In the genomic region with DNA sequence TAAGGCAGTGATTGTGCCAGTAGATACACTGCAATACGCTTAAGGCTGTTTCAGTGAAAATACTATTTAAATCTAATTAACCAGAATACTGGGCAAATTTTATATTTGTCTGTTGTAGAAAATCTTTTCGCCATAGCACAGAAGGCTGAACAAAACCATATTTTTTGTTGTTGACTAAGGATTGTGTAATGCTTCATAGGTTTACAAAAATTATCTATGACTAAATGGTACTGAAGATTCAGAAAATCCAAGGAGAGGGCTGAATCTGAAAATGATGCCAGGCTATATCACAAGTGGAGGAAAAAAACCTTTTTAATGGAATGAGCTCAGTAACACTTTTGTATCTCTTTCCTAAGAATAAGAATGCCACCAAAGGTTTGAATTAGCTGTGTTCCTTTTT, we compare ENCODE assay signal across 12 cellular contexts. TPM values are rescaled to one million over a fixed set of nuclear protein-coding genes. Genes with fewer than 3 reads are reported as not detected.
DNase-seq lines count a peak whose midpoint lies in the region; ATAC-seq, FAIRE-seq and TF ChIP-seq lines count a peak whose summit lies in the region.
"Had no signal": no experiment of that assay in that cellular context is flagged by ENCODE, and none has a peak within 500 bp of the region (broad histone marks: within the 10 kb centered on the region; RNA-seq: fewer than 3 reads in every experiment).

No MANE protein-coding gene starts in this region.

- peaks cover 31% of the 10 kb centered on the region for H3K36me3 ChIP-seq in SJSA1
- H3K36me3 ChIP-seq in esophagus squamous epithelium: peaks cover 0 to 6% (median 0%) of the 10 kb centered on the region in 3 donors
- H3K36me3 ChIP-seq: ovary had no signal

- CTCF ChIA-PET in activated CD4-positive, alpha-beta T cell treated with anti-CD3 and anti-CD28 coated beads for 36 hours (lab: Charles Lee): interaction anchor here (1.1 kb wide), 1 partner anchor 29 kb away, joined by 4 read pairs; no protein-coding TSS in a partner anchor

- TF ChIP-seq CTCF in esophagus squamous epithelium (IDR thresholded peaks at IDR 0.05) (no peak), D721Med (IDR thresholded peaks at IDR 0.05; ENCODE audit: insufficient read depth, missing control alignments) (no peak)

- H3K4me3 ChIP-seq in SJSA1: no peak overlapping the region; the same call in 1 of the 2 replicates
- H3K4me3 ChIP-seq in esophagus squamous epithelium: peak overlapping the region in 1 of 4 donors; percentile 1
- H3K4me3 ChIP-seq: ovary had no signal

- ATAC-seq in activated CD4-positive, alpha-beta T cell treated with anti-CD3 and anti-CD28 coated beads for 36 hours: no peak
- ATAC-seq in stimulated activated effector memory CD8-positive, alpha-beta T cell treated with anti-CD3 and anti-CD28 coated beads, Interleukin-12 subunit alpha, Interleukin-12 subunit beta, amount 100 ng/mL, for 72 hours: no peak

- no peak for FAIRE-seq in D721Med (lab: Jason Lieb, UNC)
- FAIRE-seq: G401.6 had no signal

- H3K9me3 ChIP-seq in SJSA1 (replicated peaks) (no peaks in the 10 kb centered on the region), esophagus squamous epithelium (no peaks in the 10 kb centered on the region)
- H3K9me3 ChIP-seq: ovary had no signal

- H3K4me1 Mint-ChIP-seq in activated CD4-positive, alpha-beta T cell treated with anti-CD3 and anti-CD28 coated beads for 36 hours: peaks cover 57% of the 10 kb centered on the region
- peaks cover 30% of the 10 kb centered on the region for H3K4me1 Mint-ChIP-seq in stimulated activated effector memory CD8-positive, alpha-beta T cell treated with anti-CD3 and anti-CD28 coated beads, Interleukin-12 subunit alpha, Interleukin-12 subunit beta, amount 100 ng/mL, for 72 hours

- no peak for DNase-seq in activated CD4-positive, alpha-beta T cell treated with anti-CD3 and anti-CD28 coated beads for 36 hours
- DNase-seq in activated CD4-positive, alpha-beta T cell treated with anti-CD3 and anti-CD28 coated beads for 48 hours: no peak
- DNase-seq in SJSA1 (ENCODE audit: low read depth in 1 of 2, low spot score in 2 of 2): no peak
- no peak for DNase-seq in esophagus squamous epithelium (lab: John Stamatoyannopoulos, UW)
- DNase-seq in stimulated activated effector memory CD8-positive, alpha-beta T cell treated with anti-CD3 and anti-CD28 coated beads, Interleukin-12 subunit alpha, Interleukin-12 subunit beta, amount 100 ng/mL, for 72 hours (ENCODE audit: low spot score in 2 of 2): no peak
- DNase-seq in NK-92 (lab: John Stamatoyannopoulos, UW; ENCODE audit: unreplicated experiment): no peak
- DNase-seq in D721Med (ENCODE audit: insufficient read length, low spot score): no peak
- no peak for DNase-seq in NCI-H510A treated with DMSO at 0.1 percent for 48 hours (lab: John Stamatoyannopoulos, UW)
- DNase-seq: NCI-H187 treated with DMSO at 0.1 percent for 48 hours, OCI-M1, ovary had no signal

- no peak overlapping the region for H3K4me3 Mint-ChIP-seq in activated CD4-positive, alpha-beta T cell treated with anti-CD3 and anti-CD28 coated beads for 36 hours
- no peak overlapping the region for H3K4me3 Mint-ChIP-seq in stimulated activated effector memory CD8-positive, alpha-beta T cell treated with anti-CD3 and anti-CD28 coated beads, Interleukin-12 subunit alpha, Interleukin-12 subunit beta, amount 100 ng/mL, for 72 hours

- 43 to 67% methylated on average over 2 of the region's 2 CpGs for WGBS in esophagus squamous epithelium, 2 donors

- intact Hi-C loops in activated CD4-positive, alpha-beta T cell treated with anti-CD3 and anti-CD28 coated beads for 36 hours (cut with DNase I, micrococcal nuclease): loop anchor here (1.0 kb wide), 3 partner anchors 101 to 223 kb away; a partner anchor contains a TSS
- intact Hi-C loops in esophagus squamous epithelium (cut with DNase I): no loop called here

- H3K27me3 ChIP-seq in SJSA1 (replicated peaks) (no peaks in the 10 kb centered on the region), esophagus squamous epithelium (no peaks in the 10 kb centered on the region)
- H3K27me3 ChIP-seq: ovary had no signal

- H3K27ac ChIP-seq in SJSA1: peak overlapping the region; percentile 78
- peak overlapping the region; percentile 61 to 98 (median 90) for H3K27ac ChIP-seq in esophagus squamous epithelium
- H3K27ac ChIP-seq: ovary had no signal

- no peak for TF ChIP-seq POLR2A in esophagus squamous epithelium (IDR thresholded peaks at IDR 0.05)

- peak overlapping the region; percentile 60 for H3K27ac Mint-ChIP-seq in activated CD4-positive, alpha-beta T cell treated with anti-CD3 and anti-CD28 coated beads for 36 hours
- peak overlapping the region; percentile 26 for H3K27ac Mint-ChIP-seq in stimulated activated effector memory CD8-positive, alpha-beta T cell treated with anti-CD3 and anti-CD28 coated beads, Interleukin-12 subunit alpha, Interleukin-12 subunit beta, amount 100 ng/mL, for 72 hours

- no peaks in the 10 kb centered on the region for H3K27me3 Mint-ChIP-seq in activated CD4-positive, alpha-beta T cell treated with anti-CD3 and anti-CD28 coated beads for 36 hours

- H3K36me3 Mint-ChIP-seq in activated CD4-positive, alpha-beta T cell treated with anti-CD3 and anti-CD28 coated beads for 36 hours (ENCODE audit: low read depth): peaks cover 13% of the 10 kb centered on the region
- H3K36me3 Mint-ChIP-seq in stimulated activated effector memory CD8-positive, alpha-beta T cell treated with anti-CD3 and anti-CD28 coated beads, Interleukin-12 subunit alpha, Interleukin-12 subunit beta, amount 100 ng/mL, for 72 hours: peaks cover 31% of the 10 kb centered on the region

- H3K9me3 Mint-ChIP-seq in activated CD4-positive, alpha-beta T cell treated with anti-CD3 and anti-CD28 coated beads for 36 hours (ENCODE audit: low read depth): no peaks in the 10 kb centered on the region
- no peaks in the 10 kb centered on the region for H3K9me3 Mint-ChIP-seq in stimulated activated effector memory CD8-positive, alpha-beta T cell treated with anti-CD3 and anti-CD28 coated beads, Interleukin-12 subunit alpha, Interleukin-12 subunit beta, amount 100 ng/mL, for 72 hours

- peaks cover 62% of the 10 kb centered on the region for H3K4me1 ChIP-seq in SJSA1 (replicated peaks)
- peaks cover 32 to 72% (median 51%) of the 10 kb centered on the region in 3 donors for H3K4me1 ChIP-seq in esophagus squamous epithelium

- POLR2A ChIA-PET in activated CD4-positive, alpha-beta T cell treated with anti-CD3 and anti-CD28 coated beads for 36 hours (lab: Charles Lee): interaction anchor here (0.7 kb wide), 1 partner anchor 224 kb away, joined by 5 read pairs; no protein-coding TSS in a partner anchor

RNA-seq across cellular contexts. Expression of a gene that starts 2.8 kb away (rescaled TPM):
- 10 to 100 TPM; 18.9 to 25.7 TPM for total RNA-seq in activated CD4-positive, alpha-beta T cell treated with anti-CD3 and anti-CD28 coated beads for 36 hours
- 105 and 183 TPM in 2 replicates for total RNA-seq in SJSA1 (2014; rRNA removed; shearing (Covaris generic))
- 10 to 100 TPM; 39.1 to 79.7 (median 55.3) TPM for total RNA-seq in esophagus squamous epithelium

RNA-seq across cellular contexts. Expression of a gene that starts 12.9 kb away (rescaled TPM):
- total RNA-seq in activated CD4-positive, alpha-beta T cell treated with anti-CD3 and anti-CD28 coated beads for 36 hours: 10 to 100 TPM; 42.2 to 43.0 TPM
- total RNA-seq in SJSA1 (2014; rRNA removed; shearing (Covaris generic)): 71.7 and 93.9 TPM in 2 replicates
- 10 to 100 TPM; 48.0 to 78.3 (median 58.4) TPM for total RNA-seq in esophagus squamous epithelium

RNA-seq across cellular contexts. Expression of a gene that starts 54.2 kb away (rescaled TPM):
- total RNA-seq in activated CD4-positive, alpha-beta T cell treated with anti-CD3 and anti-CD28 coated beads for 36 hours: 1 to 10 TPM; 1.8 to 3.1 TPM
- total RNA-seq in SJSA1 (2014; rRNA removed; shearing (Covaris generic)): 55.8 and 63.8 TPM in 2 replicates
- total RNA-seq in esophagus squamous epithelium: 10 to 100 TPM in 1 of 4 donors, 1 to 10 TPM in 2, under 1 TPM in 1; 0.57 to 15.4 (median 4.5) TPM
